13 cellular contexts compared by ENCODE assay signal in the genomic region with DNA sequence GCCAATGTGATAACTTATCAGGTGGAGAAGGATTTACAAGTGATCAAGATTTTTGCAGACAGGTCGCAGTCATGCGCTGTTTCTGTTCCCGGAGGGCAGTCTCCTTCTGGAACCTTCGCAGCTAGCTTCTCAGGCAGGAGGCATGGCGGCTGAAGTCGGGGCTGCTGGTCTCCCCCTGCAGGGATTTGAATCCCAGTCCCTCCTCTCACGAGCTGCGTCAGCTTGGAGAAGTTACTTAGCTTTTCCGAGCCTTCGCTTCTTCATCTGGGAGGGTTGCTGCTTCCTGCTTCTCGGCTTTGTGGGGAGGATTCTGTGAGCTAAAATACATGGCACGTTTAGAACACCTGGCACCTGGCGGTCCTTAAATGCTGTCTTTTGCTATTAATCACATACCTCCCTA.
DNase-seq lines count a peak whose midpoint lies in the region; ATAC-seq and TF ChIP-seq lines count a peak whose summit lies in the region.
"Had no signal": no experiment of that assay in that cellular context is flagged by ENCODE, and none has a peak within 500 bp of the region (broad histone marks: within the 10 kb centered on the region; RNA-seq: fewer than 3 reads in every experiment).

No MANE protein-coding gene starts in this region.

- peak overlapping the region; percentile 43 for H3K4me3 ChIP-seq in SJSA1
- H3K4me3 ChIP-seq in osteoblast (ENCODE audit: insufficient read depth, low read length), result no peak overlapping the region

- H3K4me1 Mint-ChIP-seq in activated T-helper 17 cell treated with anti-CD3 and anti-CD28 coated beads, Interleukin-2, amount 50 U/mL, for 72 hours, result no peaks in the 10 kb centered on the region
- H3K4me1 Mint-ChIP-seq: naive thymus-derived CD8-positive, alpha-beta T cell had no signal

- no peak for TF ChIP-seq CTCF in osteoblast (IDR thresholded peaks at IDR 0.05; ENCODE audit: extremely low read depth, low read depth, low read length)

- H3K27ac ChIP-seq in SJSA1, result peak overlapping the region; percentile 86
- H3K27ac ChIP-seq in osteoblast (ENCODE audit: low read depth, low read length), result no peak overlapping the region

- no peak for TF ChIP-seq POLR2A in erythroblast (IDR thresholded peaks at IDR 0.05; ENCODE audit: low read length)

- H4K20me1 ChIP-seq in osteoblast (ENCODE audit: insufficient read depth, low read length), result no peaks in the 10 kb centered on the region

- H3K36me3 ChIP-seq in SJSA1 (peaks cover 17% of the 10 kb centered on the region), osteoblast (ENCODE audit: insufficient read depth, low read length) (no peaks in the 10 kb centered on the region)

- no peak for ATAC-seq in activated T-helper 17 cell treated with anti-CD3 and anti-CD28 coated beads, Interleukin-2, amount 50 U/mL, for 72 hours (replicated peaks)
- no peak for ATAC-seq in HG03280 (IDR thresholded peaks at IDR 0.05; ENCODE audit: unreplicated experiment)
- ATAC-seq: activated CD8-positive, alpha-beta T cell treated with anti-CD3 and anti-CD28 coated beads for 36 hours; naive thymus-derived CD8-positive, alpha-beta T cell; right cardiac atrium had no signal

- H2AFZ ChIP-seq in osteoblast (ENCODE audit: low read length), result no peak overlapping the region

- no peaks in the 10 kb centered on the region for H3K27me3 ChIP-seq in SJSA1 (replicated peaks)
- peaks cover 25% of the 10 kb centered on the region for H3K27me3 ChIP-seq in osteoblast (ENCODE audit: insufficient read depth, low read length)

- H3K4me2 ChIP-seq in osteoblast (ENCODE audit: insufficient read depth, low read length), result peak overlapping the region; percentile 59

- no peaks in the 10 kb centered on the region for H3K9me3 Mint-ChIP-seq in activated T-helper 17 cell treated with anti-CD3 and anti-CD28 coated beads, Interleukin-2, amount 50 U/mL, for 72 hours
- H3K9me3 Mint-ChIP-seq: activated CD8-positive, alpha-beta T cell treated with anti-CD3 and anti-CD28 coated beads for 36 hours had no signal

- H3K36me3 Mint-ChIP-seq in activated T-helper 17 cell treated with anti-CD3 and anti-CD28 coated beads, Interleukin-2, amount 50 U/mL, for 72 hours (ENCODE audit: low read depth), result no peaks in the 10 kb centered on the region

- H3K79me2 ChIP-seq in osteoblast (ENCODE audit: insufficient read depth, low read length), result no peaks in the 10 kb centered on the region

- H3K27ac Mint-ChIP-seq in activated T-helper 17 cell treated with anti-CD3 and anti-CD28 coated beads, Interleukin-2, amount 50 U/mL, for 72 hours, result no peak overlapping the region
- H3K27ac Mint-ChIP-seq: activated CD8-positive, alpha-beta T cell treated with anti-CD3 and anti-CD28 coated beads for 36 hours; naive thymus-derived CD8-positive, alpha-beta T cell had no signal

- no peak overlapping the region for H3K4me3 Mint-ChIP-seq in activated T-helper 17 cell treated with anti-CD3 and anti-CD28 coated beads, Interleukin-2, amount 50 U/mL, for 72 hours
- H3K4me3 Mint-ChIP-seq: activated CD8-positive, alpha-beta T cell treated with anti-CD3 and anti-CD28 coated beads for 36 hours; naive thymus-derived CD8-positive, alpha-beta T cell had no signal

- H3K27me3 Mint-ChIP-seq in activated T-helper 17 cell treated with anti-CD3 and anti-CD28 coated beads, Interleukin-2, amount 50 U/mL, for 72 hours, result peaks cover 19% of the 10 kb centered on the region

- H3K4me1 ChIP-seq in SJSA1 (replicated peaks) (peaks cover 87% of the 10 kb centered on the region), osteoblast (ENCODE audit: insufficient read depth, low read length) (peaks cover 15% of the 10 kb centered on the region)

- H3K9me3 ChIP-seq in SJSA1 (replicated peaks), result no peaks in the 10 kb centered on the region
- no peaks in the 10 kb centered on the region for H3K9me3 ChIP-seq in osteoblast (ENCODE audit: low read depth, low read length)

- DNase-seq in Daoy (ENCODE audit: low read depth), result peak; percentile 35
- DNase-seq in SJSA1 (ENCODE audit: low read depth in 1 of 2, low spot score in 2 of 2), result peak in 1 of 2 experiments; percentile 71
- peak; percentile 37 for DNase-seq in fibroblast of gingiva (ENCODE audit: low read depth)
- peak; percentile 68 for DNase-seq in osteoblast (ENCODE audit: insufficient read length, low spot score, missing footprints)
- DNase-seq in erythroblast (lab: John Stamatoyannopoulos, UW), result no peak
- no peak for DNase-seq in RKO (ENCODE audit: low spot score)
- DNase-seq: activated CD8-positive, alpha-beta T cell treated with anti-CD3 and anti-CD28 coated beads for 36 hours; activated gamma-delta T cell treated with Interleukin-2 at 50 U/mL for 16 hours; NCI-H1105; right cardiac atrium had no signal

Comparison
In these comparisons a context has a peak if more than half of its experiments do, and no peak if none do; other contexts are left out.
1. DNase-seq: peak in Daoy (single experiment), fibroblast of gingiva (single experiment) and osteoblast (single experiment); none in erythroblast (0 of 2) and RKO (single experiment).